In the genomic region with DNA sequence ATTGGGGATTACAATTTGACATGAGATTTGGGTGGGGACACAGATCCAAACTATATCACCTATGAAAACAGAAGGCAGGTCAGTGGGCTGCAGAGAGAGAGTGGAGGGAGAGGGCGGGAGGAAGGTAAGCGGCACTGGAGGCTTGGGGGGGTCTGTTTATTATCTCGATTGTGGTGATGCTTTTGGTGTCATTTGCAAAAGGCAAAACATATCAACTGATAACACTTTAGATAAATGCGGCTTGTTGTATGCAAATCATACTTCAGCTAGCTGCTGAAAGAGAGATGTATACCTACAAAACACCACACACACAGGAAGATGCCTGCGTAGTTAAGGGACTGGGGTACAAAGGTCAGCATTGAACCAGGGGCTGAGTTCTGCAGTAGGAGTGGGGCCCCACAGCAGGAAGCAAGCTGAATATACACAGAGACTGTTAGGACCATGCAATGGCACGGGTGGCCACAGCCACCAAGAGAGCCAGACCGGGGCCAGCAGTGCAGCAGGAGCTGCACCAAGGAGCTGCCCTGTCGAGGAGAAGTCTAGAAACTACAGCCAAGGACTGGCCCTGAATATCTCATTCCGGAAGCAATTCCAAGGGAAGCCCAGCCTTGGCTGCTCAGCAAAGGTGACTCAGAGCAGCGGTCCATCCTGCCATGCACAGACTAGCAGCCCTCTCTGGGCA, we compare ENCODE assay signal across 19 cellular contexts. TPM values are rescaled to one million over a fixed set of nuclear protein-coding genes. Genes with fewer than 3 reads are reported as not detected.
DNase-seq lines count a peak whose midpoint lies in the region; ATAC-seq, FAIRE-seq and TF ChIP-seq lines count a peak whose summit lies in the region.
"Had no signal": no experiment of that assay in that cellular context is flagged by ENCODE, and none has a peak within 500 bp of the region (broad histone marks: within the 10 kb centered on the region; RNA-seq: fewer than 3 reads in every experiment).

No MANE protein-coding gene starts in this region.

- peak; percentile 40 for FAIRE-seq in HepG2 (lab: Jason Lieb, UNC)
- FAIRE-seq: A549, GM12892, H54, RCC 7860 had no signal

- peaks cover 10% of the 10 kb centered on the region for H3K9me3 Mint-ChIP-seq in activated naive CD4-positive, alpha-beta T cell treated with anti-CD3 and anti-CD28 coated beads, Interleukin-2, amount 10 ng/mL, durations not matched to agents 7 days and 5 days

- H3K4me3 ChIP-seq in HepG2 (replicated peaks in 1 of 3; ENCODE audit: insufficient read depth in 1 of 3, low read depth in 2 of 3, low read length in 3 of 3): peak overlapping the region in 2 of 3 experiments; percentile 42 to 51; a peak in 4 of 6 replicates
- H3K4me3 ChIP-seq: A549, BLaER1 had no signal

- TF ChIP-seq CTCF in HepG2 (CRISPR knock-in tag; IDR thresholded peaks at IDR 0.05): peak; percentile 7; the same call in 1 of the 2 replicates

- in situ Hi-C loops in HepG2 (cut with HindIII; ENCODE audit: extremely low pct_ligation_motif_present, low pct_unique_long_range_greater_than_20kb): no loop called here

- no peak overlapping the region for H2AFZ ChIP-seq in HepG2 (ENCODE audit: low read length)

- intact Hi-C loops in HepG2 (cut with micrococcal nuclease; ENCODE audit: unreplicated experiment): no loop called here

- H3K36me3 Mint-ChIP-seq in activated naive CD4-positive, alpha-beta T cell treated with anti-CD3 and anti-CD28 coated beads, Interleukin-2, amount 10 ng/mL, durations not matched to agents 7 days and 5 days: peaks cover 1% of the 10 kb centered on the region
- H3K36me3 Mint-ChIP-seq: CD8-positive, alpha-beta T cell had no signal

- TF ChIP-seq EP300 in HepG2 (IDR thresholded peaks at IDR 0.05; ENCODE audit: low read depth in 2 of 2, low read length in 2 of 2) (peak in 1 of 2 experiments; percentile 37; a peak in 1 of 4 replicates), HepG2 (CRISPR knock-in tag; IDR thresholded peaks at IDR 0.05; ENCODE audit: borderline replicate concordance) (no peak)

- BruUV-seq in HepG2 (replicated peaks; lab: Mats Ljungman, UMichigan): no TSS peak

- no peak overlapping the region for H3K4me3 Mint-ChIP-seq in activated naive CD4-positive, alpha-beta T cell treated with anti-CD3 and anti-CD28 coated beads, Interleukin-2, amount 10 ng/mL, durations not matched to agents 7 days and 5 days
- H3K4me3 Mint-ChIP-seq: CD8-positive, alpha-beta T cell had no signal

- CTCF ChIA-PET in activated naive CD4-positive, alpha-beta T cell treated with anti-CD3 and anti-CD28 coated beads, Interleukin-2, amount 10 ng/mL, durations not matched to agents 7 days and 5 days (lab: Charles Lee): no interaction called here
- CTCF ChIA-PET in HepG2 (lab: Yijun Ruan, JAX; ENCODE audit: low intra/inter-chr PET ratio, low total read pairs): no interaction called here

- H4K20me1 ChIP-seq in HepG2 (ENCODE audit: insufficient read depth, low read length): no peaks in the 10 kb centered on the region
- H4K20me1 ChIP-seq: BLaER1 had no signal

- peak; percentile 71 for ATAC-seq in HepG2
- ATAC-seq: A549; CD8-positive, alpha-beta T cell had no signal

- no peak for TF ChIP-seq POLR2A in HepG2 (IDR thresholded peaks at IDR 0.05; ENCODE audit: insufficient read depth in 1 of 2, low read depth in 2 of 2, low read length in 2 of 2)

- POLR2A ChIA-PET in HepG2 (lab: Yijun Ruan, JAX): interaction anchor here (0.7 to 1.6 kb wide), 7 partner anchors 11 to 71 kb away, joined by 3 to 15 read pairs (median 4); partner anchors contain the start of gene TOLLIP

- no peak for DNase-seq in activated naive CD4-positive, alpha-beta T cell treated with anti-CD3 and anti-CD28 coated beads, Interleukin-2, amount 10 ng/mL, durations not matched to agents 7 days and 5 days
- no peak for DNase-seq in activated naive CD4-positive, alpha-beta T cell treated with anti-CD3 and anti-CD28 coated beads, Interleukin-2, amount 50 U/mL, for 16 hours
- DNase-seq in RKO (ENCODE audit: low spot score) (peak; percentile 45), HepG2 (ENCODE audit: low spot score) (peak; percentile 60), superior temporal gyrus (ENCODE audit: extremely low spot score) (no peak), Ammon's horn (ENCODE audit: low spot score) (no peak)
- DNase-seq in stimulated activated CD4-positive, alpha-beta T cell treated with anti-CD3 and anti-CD28 coated beads, Interleukin-2, amount 100 ng/mL, for 24 hours: no peak
- DNase-seq: DMS79, KBM-7, NCI-H1417 treated with DMSO at 0.1 percent for 48 hours, NCI-H1930, NCI-H69, Right ventricle myocardium superior had no signal

- WGBS in HepG2 (ENCODE audit: low lambda C conversion rate): 40% methylated on average over 5 of the region's 10 CpGs

- TF ChIP-seq RAD21 in HepG2 (CRISPR knock-in tag; IDR thresholded peaks at IDR 0.05): no peak

- no peaks in the 10 kb centered on the region for H3K36me3 ChIP-seq in HepG2 (replicated peaks in 1 of 2; ENCODE audit: control insufficient read depth in 1 of 2, insufficient read depth in 2 of 2, low read length in 2 of 2)
- H3K36me3 ChIP-seq: BLaER1 had no signal

- H3K27me3 Mint-ChIP-seq in activated naive CD4-positive, alpha-beta T cell treated with anti-CD3 and anti-CD28 coated beads, Interleukin-2, amount 10 ng/mL, durations not matched to agents 7 days and 5 days: peaks cover 10% of the 10 kb centered on the region

- peaks cover 8% of the 10 kb centered on the region for H3K9me3 ChIP-seq in HepG2 (ENCODE audit: low read length)

- H3K4me2 ChIP-seq in HepG2 (ENCODE audit: low read depth, low read length): peak overlapping the region; percentile 82
- H3K4me2 ChIP-seq: A549, BLaER1 had no signal

- H3K9ac ChIP-seq in HepG2 (ENCODE audit: insufficient read depth, low read depth, low read length): no peak overlapping the region
- H3K9ac ChIP-seq: BLaER1 had no signal

- H3K27ac Mint-ChIP-seq in activated naive CD4-positive, alpha-beta T cell treated with anti-CD3 and anti-CD28 coated beads, Interleukin-2, amount 10 ng/mL, durations not matched to agents 7 days and 5 days: peak overlapping the region; percentile 60
- H3K27ac Mint-ChIP-seq: CD8-positive, alpha-beta T cell had no signal

- no peaks in the 10 kb centered on the region for H3K79me2 ChIP-seq in HepG2 (ENCODE audit: insufficient read depth, low read length)

- peaks cover 0 to 11% of the 10 kb centered on the region in 2 experiments; a peak in 1 of 5 replicates for H3K27me3 ChIP-seq in HepG2 (ENCODE audit: control insufficient read depth in 1 of 2, insufficient read depth in 2 of 2, low read length in 2 of 2)
- H3K27me3 ChIP-seq: BLaER1 had no signal

- H3K4me1 Mint-ChIP-seq in activated naive CD4-positive, alpha-beta T cell treated with anti-CD3 and anti-CD28 coated beads, Interleukin-2, amount 10 ng/mL, durations not matched to agents 7 days and 5 days: peaks cover 18% of the 10 kb centered on the region

- peaks cover 39% of the 10 kb centered on the region for H3K4me1 ChIP-seq in HepG2 (ENCODE audit: insufficient read depth, low read length)

- no peak overlapping the region for H3K27ac ChIP-seq in HepG2 (ENCODE audit: extremely low read length, insufficient read depth, low read length)
- H3K27ac ChIP-seq: A549, BLaER1 had no signal

RNA-seq across cellular contexts. Expression of gene TOLLIP, which starts 23.8 kb away (rescaled TPM):
- total RNA-seq in HepG2 (2016; rRNA removed; fragmentation: Illumina TruSeq; extraction: Trizol): 19.4 and 25.9 TPM in 2 replicates
- total RNA-seq in HepG2 (2016; cell fraction: cytosol; rRNA removed; fragmentation: Illumina TruSeq; extraction: Trizol; ENCODE audit: low read depth): 21.8 and 24.1 TPM in 2 replicates
- 18.0 and 24.4 TPM in 2 replicates for total RNA-seq in HepG2 (2016; cell fraction: insoluble cytoplasmic fraction; rRNA removed; fragmentation: Illumina TruSeq; extraction: Trizol)
- total RNA-seq in HepG2 (2016; cell fraction: membrane; rRNA removed; fragmentation: Illumina TruSeq; extraction: Trizol): 16.0 and 17.9 TPM in 2 replicates
- 11.3 and 14.6 TPM in 2 replicates for total RNA-seq in HepG2 (2016; cell fraction: nucleus; rRNA removed; fragmentation: Illumina TruSeq; extraction: Trizol)
- polyA plus RNA-seq in HepG2 (2011; rRNA removed): 44.2 and 47.5 TPM in 2 replicates
- 27.1 and 38.7 TPM in 2 replicates for polyA plus RNA-seq in HepG2 (2011; cell fraction: cytosol; rRNA removed)
- polyA plus RNA-seq in HepG2 (2011; cell fraction: nucleus; rRNA removed): 59.6 and 61.9 TPM in 2 replicates
- 31.4 and 32.5 TPM in 2 replicates for polyA plus RNA-seq in HepG2 (2012)
- 23.1 and 26.1 TPM in 2 replicates for polyA plus RNA-seq in HepG2 (2016; cell fraction: cytosol; fragmentation: Illumina TruSeq; extraction: Trizol; ENCODE audit: low read depth)
- polyA plus RNA-seq in HepG2 (2016; cell fraction: insoluble cytoplasmic fraction; fragmentation: Illumina TruSeq; extraction: Trizol; ENCODE audit: low read depth): 40.7 and 53.4 TPM in 2 replicates
- polyA plus RNA-seq in HepG2 (2016; cell fraction: membrane; fragmentation: Illumina TruSeq; extraction: Trizol; ENCODE audit: low read depth): 25.9 and 29.3 TPM in 2 replicates
- 27.5 and 35.7 TPM in 2 replicates for polyA plus RNA-seq in HepG2 (2016; cell fraction: nucleus; fragmentation: Illumina TruSeq; extraction: Trizol; ENCODE audit: insufficient read depth, low read depth)
- polyA minus RNA-seq in HepG2 (2011; rRNA and poly(A)+ RNA removed; ENCODE audit: low replicate concordance): 19.2 and 101 TPM in 2 replicates
- polyA minus RNA-seq in HepG2 (2011; cell fraction: cytosol; rRNA and poly(A)+ RNA removed): 14.2 and 15.4 TPM in 2 replicates
- 17.4 and 24.5 TPM in 2 replicates for polyA minus RNA-seq in HepG2 (2011; cell fraction: nucleus; rRNA and poly(A)+ RNA removed)

RNA-seq across cellular contexts. Expression of gene BRSK2, which starts 56.5 kb away (rescaled TPM):
- 0.84 and 1.1 TPM in 2 replicates for total RNA-seq in HepG2 (2016; rRNA removed; fragmentation: Illumina TruSeq; extraction: Trizol)
- 0.35 and 0.40 TPM in 2 replicates for total RNA-seq in HepG2 (2016; cell fraction: cytosol; rRNA removed; fragmentation: Illumina TruSeq; extraction: Trizol; ENCODE audit: low read depth)
- total RNA-seq in HepG2 (2016; cell fraction: insoluble cytoplasmic fraction; rRNA removed; fragmentation: Illumina TruSeq; extraction: Trizol): 0.19 and 0.93 TPM in 2 replicates
- total RNA-seq in HepG2 (2016; cell fraction: membrane; rRNA removed; fragmentation: Illumina TruSeq; extraction: Trizol): 1.1 and 1.3 TPM in 2 replicates
- 1.3 and 1.7 TPM in 2 replicates for total RNA-seq in HepG2 (2016; cell fraction: nucleus; rRNA removed; fragmentation: Illumina TruSeq; extraction: Trizol)
- 0.74 and 2.3 TPM in 2 replicates for polyA plus RNA-seq in HepG2 (2011; rRNA removed)
- polyA plus RNA-seq in HepG2 (2011; cell fraction: cytosol; rRNA removed): 0.62 and 0.65 TPM in 2 replicates
- 7.2 and 9.9 TPM in 2 replicates for polyA plus RNA-seq in HepG2 (2011; cell fraction: nucleus; rRNA removed)
- polyA plus RNA-seq in HepG2 (2012): 0.54 and 1.4 TPM in 2 replicates
- polyA plus RNA-seq in HepG2 (2016; cell fraction: cytosol; fragmentation: Illumina TruSeq; extraction: Trizol; ENCODE audit: low read depth): 0.18 and 0.59 TPM in 2 replicates
- 0.59 and 0.72 TPM in 2 replicates for polyA plus RNA-seq in HepG2 (2016; cell fraction: insoluble cytoplasmic fraction; fragmentation: Illumina TruSeq; extraction: Trizol; ENCODE audit: low read depth)
- polyA plus RNA-seq in HepG2 (2016; cell fraction: membrane; fragmentation: Illumina TruSeq; extraction: Trizol; ENCODE audit: low read depth): 0.64 and 0.85 TPM in 2 replicates
- polyA plus RNA-seq in HepG2 (2016; cell fraction: nucleus; fragmentation: Illumina TruSeq; extraction: Trizol; ENCODE audit: insufficient read depth, low read depth): 1.8 and 3.3 TPM in 2 replicates
- 0.62 and 1.2 TPM in 2 replicates for polyA minus RNA-seq in HepG2 (2011; rRNA and poly(A)+ RNA removed; ENCODE audit: low replicate concordance)
- 0.88 and 1.3 TPM in 2 replicates for polyA minus RNA-seq in HepG2 (2011; cell fraction: cytosol; rRNA and poly(A)+ RNA removed)
- polyA minus RNA-seq in HepG2 (2011; cell fraction: nucleus; rRNA and poly(A)+ RNA removed): 0.90 and 3.0 TPM in 2 replicates

Comparison
In these comparisons a context has a peak if more than half of its experiments do, and no peak if none do; other contexts are left out.
1. DNase-seq: peak in RKO (single experiment) and HepG2 (single experiment); none in activated naive CD4-positive, alpha-beta T cell treated with anti-CD3 and anti-CD28 coated beads, Interleukin-2, amount 10 ng/mL, durations not matched to agents 7 days and 5 days (single experiment), activated naive CD4-positive, alpha-beta T cell treated with anti-CD3 and anti-CD28 coated beads, Interleukin-2, amount 50 U/mL, for 16 hours (single experiment), stimulated activated CD4-positive, alpha-beta T cell treated with anti-CD3 and anti-CD28 coated beads, Interleukin-2, amount 100 ng/mL, for 24 hours (0 of 2), superior temporal gyrus (single experiment) and Ammon's horn (single experiment).